8 cellular contexts compared by ENCODE assay signal in the genomic region with DNA sequence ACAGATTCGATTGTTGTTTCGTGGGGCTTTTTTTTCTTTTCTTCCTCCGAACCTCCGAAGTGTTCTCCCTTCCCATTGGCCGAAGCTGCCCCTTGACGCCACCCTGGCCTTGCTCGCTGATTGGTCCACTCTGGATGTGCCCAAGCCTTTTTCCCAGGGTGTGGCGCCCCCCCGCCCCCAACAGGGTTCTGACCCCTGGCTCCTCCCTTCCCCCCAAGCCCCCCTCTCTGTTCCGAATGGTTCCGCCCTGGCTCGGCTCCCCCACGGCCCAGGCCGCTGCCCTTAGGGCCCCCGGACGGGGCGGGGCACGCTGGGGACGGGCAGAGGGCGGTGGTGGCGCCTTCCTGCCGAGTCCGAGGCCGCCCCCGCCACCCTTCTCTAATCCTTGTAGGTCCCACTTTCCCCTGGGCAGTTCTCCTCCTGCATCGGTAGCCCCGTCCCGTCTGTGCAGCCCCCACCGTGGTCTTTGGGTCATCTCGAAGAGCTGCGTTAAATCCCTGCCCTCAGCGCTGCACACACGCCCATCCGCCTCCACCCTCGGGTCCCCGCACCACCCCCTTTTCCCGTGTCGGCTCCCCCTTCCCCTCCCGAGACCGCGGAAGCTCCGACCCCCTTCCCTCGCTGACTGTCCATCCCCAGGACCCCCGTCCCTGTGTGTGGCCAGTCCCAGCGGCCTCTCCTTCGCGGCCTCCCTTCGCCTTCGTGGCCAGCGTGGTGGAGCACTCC. TPM values are rescaled to one million over a fixed set of nuclear protein-coding genes. Genes with fewer than 3 reads are reported as not detected.
A peak's percentile ranks its signal among the peaks of the same experiment; 100 is the strongest.
DNase-seq lines count a peak whose midpoint lies in the region; ATAC-seq and TF ChIP-seq lines count a peak whose summit lies in the region.

No MANE protein-coding gene starts in this region.

- TF ChIP-seq CTCF in VCaP (conservative IDR thresholded peaks at IDR 0.05) (no peak), smooth muscle cell (IDR thresholded peaks at IDR 0.05; ENCODE audit: borderline replicate concordance, insufficient read depth, poor library complexity, severe bottlenecking) (no peak)

- H3K9me3 ChIP-seq in smooth muscle cell (replicated peaks; ENCODE audit: low read depth), result no peaks in the 10 kb centered on the region

- no peaks in the 10 kb centered on the region for H3K36me3 ChIP-seq in smooth muscle cell (ENCODE audit: low read depth)

- H3F3A ChIP-seq in smooth muscle cell (ENCODE audit: low read depth), result no peaks in the 10 kb centered on the region

- peaks cover 10% of the 10 kb centered on the region for H3K36me3 Mint-ChIP-seq in central memory CD8-positive, alpha-beta T cell (ENCODE audit: insufficient read depth)

- H3K27me3 ChIP-seq in smooth muscle cell (ENCODE audit: low read depth), result peaks cover 3% of the 10 kb centered on the region

- H3K9me3 Mint-ChIP-seq in central memory CD8-positive, alpha-beta T cell, result no peaks in the 10 kb centered on the region

- peak overlapping the region; percentile 57 for H3K9ac ChIP-seq in smooth muscle cell (ENCODE audit: low read depth)

- H2AFZ ChIP-seq in smooth muscle cell (ENCODE audit: low read depth), result peak overlapping the region; percentile 43

- H3K27ac ChIP-seq in VCaP, result peak overlapping the region; percentile 75
- peak overlapping the region; percentile 67 for H3K27ac ChIP-seq in smooth muscle cell (ENCODE audit: low read depth)

- peak; percentile 65 for DNase-seq in NCI-H2029 (lab: John Stamatoyannopoulos, UW)
- no peak for DNase-seq in NCI-H2029 treated with DMSO at 0.1 percent for 48 hours (lab: John Stamatoyannopoulos, UW)
- peak; percentile 75 for DNase-seq in NCI-H1105 treated with DMSO at 0.1 percent for 48 hours (lab: John Stamatoyannopoulos, UW)
- DNase-seq in central memory CD8-positive, alpha-beta T cell (ENCODE audit: low spot score in 2 of 2), result peak in 1 of 2 donors; percentile 14
- peak; percentile 96 for DNase-seq in islet precursor cell
- peak; percentile 57 for DNase-seq in smooth muscle cell (lab: John Stamatoyannopoulos, UW; ENCODE audit: unreplicated experiment)

- no peaks in the 10 kb centered on the region for H4K20me1 ChIP-seq in smooth muscle cell (ENCODE audit: low read depth)

- H3K4me3 Mint-ChIP-seq in central memory CD8-positive, alpha-beta T cell, result peak overlapping the region; percentile 77

- 27% methylated on average over 9 of the region's 50 CpGs for WGBS in smooth muscle cell (ENCODE audit: low lambda C conversion rate)

- ATAC-seq in HG02759 (IDR thresholded peaks at IDR 0.05; ENCODE audit: unreplicated experiment), result peak; percentile 66
- peak; percentile 48 for ATAC-seq in central memory CD8-positive, alpha-beta T cell (replicated peaks; ENCODE audit: extremely low read depth, poor library complexity, severe bottlenecking)

- peak overlapping the region; percentile 41 for H3K27ac Mint-ChIP-seq in central memory CD8-positive, alpha-beta T cell (ENCODE audit: low read depth)

- H3K27me3 Mint-ChIP-seq in central memory CD8-positive, alpha-beta T cell, result no peaks in the 10 kb centered on the region

- H3K4me1 ChIP-seq in smooth muscle cell (ENCODE audit: low read depth), result no peaks in the 10 kb centered on the region

- H3K79me2 ChIP-seq in smooth muscle cell (ENCODE audit: low read depth), result no peaks in the 10 kb centered on the region

- peak overlapping the region; percentile 56 for H3K4me3 ChIP-seq in smooth muscle cell

- peak overlapping the region; percentile 83 for H3K4me2 ChIP-seq in smooth muscle cell

- no peaks in the 10 kb centered on the region for H3K4me1 Mint-ChIP-seq in central memory CD8-positive, alpha-beta T cell

RNA-seq across cellular contexts. Expression of a gene that starts 25.6 kb away (rescaled TPM):
- 7.9 and 12.9 TPM in 2 replicates for total RNA-seq in smooth muscle cell
- polyA plus RNA-seq in smooth muscle cell, result 5.1 and 6.0 TPM in 2 replicates

RNA-seq across cellular contexts. Expression of a gene that starts 50.9 kb away (rescaled TPM):
- total RNA-seq in smooth muscle cell, result 3.0 TPM in 2 replicates
- polyA plus RNA-seq in smooth muscle cell, result 8.0 and 14.8 TPM in 2 replicates
